ENCODE assay signal across 1 cellular context in genomic region chr1:8133657-8134430, GRCh38.
A peak's percentile ranks its signal among the peaks of the same experiment; 100 is the strongest.
TF ChIP-seq lines count a peak whose summit lies in the region.

No MANE protein-coding gene starts in this region.

TF ChIP-seq in HepG2, 621 proteins besides CTCF, POLR2A, EP300 and RAD21 (continued from another document):
- TF ChIP-seq, protein P1, sequence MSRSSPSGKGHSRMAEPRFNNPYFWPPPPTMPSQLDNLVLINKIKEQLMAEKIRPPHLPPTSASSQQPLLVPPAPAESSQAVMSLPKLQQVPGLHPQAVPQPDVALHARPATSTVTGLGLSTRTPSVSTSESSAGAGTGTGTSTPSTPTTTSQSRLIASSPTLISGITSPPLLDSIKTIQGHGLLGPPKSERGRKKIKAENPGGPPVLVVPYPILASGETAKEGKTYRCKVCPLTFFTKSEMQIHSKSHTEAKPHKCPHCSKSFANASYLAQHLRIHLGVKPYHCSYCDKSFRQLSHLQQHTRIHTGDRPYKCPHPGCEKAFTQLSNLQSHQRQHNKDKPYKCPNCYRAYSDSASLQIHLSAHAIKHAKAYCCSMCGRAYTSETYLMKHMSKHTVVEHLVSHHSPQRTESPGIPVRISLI (CRISPR knock-in tag; IDR thresholded peaks at IDR 0.05; ENCODE audit: borderline replicate concordance) = peak; percentile 44; the same call in 1 of the 2 replicates
- TF ChIP-seq U2AF2 (IDR thresholded peaks at IDR 0.05; ENCODE audit: low read depth, low read length) (no peak), ZSCAN12 (CRISPR knock-in tag; IDR thresholded peaks at IDR 0.05) (no peak), MED1 (CRISPR knock-in tag; IDR thresholded peaks at IDR 0.05) (0 out of 2 replicates have a peak, but pooled peaks have one; percentile 29)
- TF ChIP-seq, protein P2, sequence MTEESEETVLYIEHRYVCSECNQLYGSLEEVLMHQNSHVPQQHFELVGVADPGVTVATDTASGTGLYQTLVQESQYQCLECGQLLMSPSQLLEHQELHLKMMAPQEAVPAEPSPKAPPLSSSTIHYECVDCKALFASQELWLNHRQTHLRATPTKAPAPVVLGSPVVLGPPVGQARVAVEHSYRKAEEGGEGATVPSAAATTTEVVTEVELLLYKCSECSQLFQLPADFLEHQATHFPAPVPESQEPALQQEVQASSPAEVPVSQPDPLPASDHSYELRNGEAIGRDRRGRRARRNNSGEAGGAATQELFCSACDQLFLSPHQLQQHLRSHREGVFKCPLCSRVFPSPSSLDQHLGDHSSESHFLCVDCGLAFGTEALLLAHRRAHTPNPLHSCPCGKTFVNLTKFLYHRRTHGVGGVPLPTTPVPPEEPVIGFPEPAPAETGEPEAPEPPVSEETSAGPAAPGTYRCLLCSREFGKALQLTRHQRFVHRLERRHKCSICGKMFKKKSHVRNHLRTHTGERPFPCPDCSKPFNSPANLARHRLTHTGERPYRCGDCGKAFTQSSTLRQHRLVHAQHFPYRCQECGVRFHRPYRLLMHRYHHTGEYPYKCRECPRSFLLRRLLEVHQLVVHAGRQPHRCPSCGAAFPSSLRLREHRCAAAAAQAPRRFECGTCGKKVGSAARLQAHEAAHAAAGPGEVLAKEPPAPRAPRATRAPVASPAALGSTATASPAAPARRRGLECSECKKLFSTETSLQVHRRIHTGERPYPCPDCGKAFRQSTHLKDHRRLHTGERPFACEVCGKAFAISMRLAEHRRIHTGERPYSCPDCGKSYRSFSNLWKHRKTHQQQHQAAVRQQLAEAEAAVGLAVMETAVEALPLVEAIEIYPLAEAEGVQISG (CRISPR knock-in tag; IDR thresholded peaks at IDR 0.05) = no peak
- TF ChIP-seq, protein P3, sequence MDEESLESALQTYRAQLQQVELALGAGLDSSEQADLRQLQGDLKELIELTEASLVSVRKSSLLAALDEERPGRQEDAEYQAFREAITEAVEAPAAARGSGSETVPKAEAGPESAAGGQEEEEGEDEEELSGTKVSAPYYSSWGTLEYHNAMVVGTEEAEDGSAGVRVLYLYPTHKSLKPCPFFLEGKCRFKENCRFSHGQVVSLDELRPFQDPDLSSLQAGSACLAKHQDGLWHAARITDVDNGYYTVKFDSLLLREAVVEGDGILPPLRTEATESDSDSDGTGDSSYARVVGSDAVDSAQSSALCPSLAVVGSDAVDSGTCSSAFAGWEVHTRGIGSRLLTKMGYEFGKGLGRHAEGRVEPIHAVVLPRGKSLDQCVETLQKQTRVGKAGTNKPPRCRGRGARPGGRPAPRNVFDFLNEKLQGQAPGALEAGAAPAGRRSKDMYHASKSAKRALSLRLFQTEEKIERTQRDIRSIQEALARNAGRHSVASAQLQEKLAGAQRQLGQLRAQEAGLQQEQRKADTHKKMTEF (CRISPR knock-in tag; IDR thresholded peaks at IDR 0.05) = 0 out of 2 replicates have a peak, but pooled peaks have one; percentile 29
- TF ChIP-seq, protein P4, sequence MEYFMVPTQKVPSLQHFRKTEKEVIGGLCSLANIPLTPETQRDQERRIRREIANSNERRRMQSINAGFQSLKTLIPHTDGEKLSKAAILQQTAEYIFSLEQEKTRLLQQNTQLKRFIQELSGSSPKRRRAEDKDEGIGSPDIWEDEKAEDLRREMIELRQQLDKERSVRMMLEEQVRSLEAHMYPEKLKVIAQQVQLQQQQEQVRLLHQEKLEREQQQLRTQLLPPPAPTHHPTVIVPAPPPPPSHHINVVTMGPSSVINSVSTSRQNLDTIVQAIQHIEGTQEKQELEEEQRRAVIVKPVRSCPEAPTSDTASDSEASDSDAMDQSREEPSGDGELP (IDR thresholded peaks at IDR 0.05; ENCODE audit: borderline replicate concordance, low read depth) = no peak
